ENCODE assay signal across 8 cellular contexts in genomic region chr2:100416939-100417744, GRCh38. TPM values are rescaled to one million over a fixed set of nuclear protein-coding genes. Genes with fewer than 3 reads are reported as not detected.
DNase-seq lines count a peak whose midpoint lies in the region; ATAC-seq and TF ChIP-seq lines count a peak whose summit lies in the region.

A gene with protein sequence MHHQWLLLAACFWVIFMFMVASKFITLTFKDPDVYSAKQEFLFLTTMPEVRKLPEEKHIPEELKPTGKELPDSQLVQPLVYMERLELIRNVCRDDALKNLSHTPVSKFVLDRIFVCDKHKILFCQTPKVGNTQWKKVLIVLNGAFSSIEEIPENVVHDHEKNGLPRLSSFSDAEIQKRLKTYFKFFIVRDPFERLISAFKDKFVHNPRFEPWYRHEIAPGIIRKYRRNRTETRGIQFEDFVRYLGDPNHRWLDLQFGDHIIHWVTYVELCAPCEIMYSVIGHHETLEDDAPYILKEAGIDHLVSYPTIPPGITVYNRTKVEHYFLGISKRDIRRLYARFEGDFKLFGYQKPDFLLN (minus strand): TSS chr2:100417668. CDS start chr2:100406675, 10,993 bp downstream.

- ATAC-seq in HG02610 (IDR thresholded peaks at IDR 0.05; ENCODE audit: unreplicated experiment) = peak; percentile 95

- intact Hi-C loops in posterior vena cava (cut with DNase I) = no loop called here

- no peak for TF ChIP-seq CTCF in kidney epithelial cell (IDR thresholded peaks at IDR 0.05; ENCODE audit: insufficient read depth, low read length, poor library complexity, severe bottlenecking)

- H3K36me3 ChIP-seq in kidney epithelial cell (ENCODE audit: control insufficient read depth, insufficient read depth, low read length) = no peaks in the 10 kb centered on the region

- no peaks in the 10 kb centered on the region for H3K27me3 ChIP-seq in kidney epithelial cell (ENCODE audit: control insufficient read depth, insufficient read depth, low read length)

- H3K4me3 ChIP-seq in kidney epithelial cell (ENCODE audit: low read depth, low read length) = peak within 1 kb of the TSS; percentile 80

- peak; percentile 59 for TF ChIP-seq POLR2A in GM15510 (IDR thresholded peaks at IDR 0.05; ENCODE audit: borderline replicate concordance, extremely low read depth, insufficient read length)

- peak; percentile 55 for DNase-seq in NCI-H128 (lab: John Stamatoyannopoulos, UW; ENCODE audit: unreplicated experiment)
- DNase-seq in activated CD4-positive, CD25-positive, alpha-beta regulatory T cell treated with anti-CD3 and anti-CD28 coated beads, Interleukin-2, amount 50 U/mL, for 72 hours = peak; percentile 40
- peak; percentile 50 for DNase-seq in cerebellar cortex (ENCODE audit: low spot score)
- no peak for DNase-seq in kidney epithelial cell (ENCODE audit: low read depth)
- DNase-seq in stimulated activated CD4-positive, alpha-beta T cell treated with anti-CD3 and anti-CD28 coated beads, Interleukin-1b, Interleukin-23, amount 100 ng/mL, for 24 hours (ENCODE audit: low read depth in 4 of 4, low spot score in 1 of 4) = peak; percentile 21 to 53 (median 38)
- DNase-seq in posterior vena cava (ENCODE audit: low spot score) = no peak

RNA-seq across cellular contexts. Expression of the gene that starts here (rescaled TPM):
- total RNA-seq in kidney epithelial cell = 18.8 and 21.8 TPM in 2 replicates
- 1 to 10 TPM; 6.3 to 6.9 TPM for total RNA-seq in posterior vena cava

Comparison
In these comparisons a context has a peak if more than half of its experiments do, and no peak if none do; other contexts are left out.
1. DNase-seq: peak in NCI-H128 (single experiment), activated CD4-positive, CD25-positive, alpha-beta regulatory T cell treated with anti-CD3 and anti-CD28 coated beads, Interleukin-2, amount 50 U/mL, for 72 hours (single experiment), cerebellar cortex (single experiment) and stimulated activated CD4-positive, alpha-beta T cell treated with anti-CD3 and anti-CD28 coated beads, Interleukin-1b, Interleukin-23, amount 100 ng/mL, for 24 hours (4 of 4); none in kidney epithelial cell (single experiment) and posterior vena cava (single experiment).